Comparison of ENCODE assay signal across 17 cellular contexts in genomic region chr13:68428292-68428691, GRCh38.
DNase-seq lines count a peak whose midpoint lies in the region; FAIRE-seq and TF ChIP-seq lines count a peak whose summit lies in the region.
"Had no signal": no experiment of that assay in that cellular context is flagged by ENCODE, and none has a peak within 500 bp of the region (broad histone marks: within the 10 kb centered on the region; RNA-seq: fewer than 3 reads in every experiment).

No MANE protein-coding gene starts in this region.

- no peak overlapping the region for H3K4ac ChIP-seq in neuronal stem cell (ENCODE audit: low read length)

- H3K4me3 Mint-ChIP-seq in activated CD4-positive, alpha-beta T cell treated with anti-CD3 and anti-CD28 coated beads, Interleukin-2, amount 10 ng/mL, durations not matched to agents 24 days and 14 days = no peak overlapping the region
- H3K4me3 Mint-ChIP-seq: GM23338 had no signal

- H3K9ac ChIP-seq in Karpas-422 (ENCODE audit: low read length) = no peak overlapping the region
- H3K9ac ChIP-seq in neuronal stem cell (ENCODE audit: low read depth, low read length, poor library complexity) = no peak overlapping the region

- DNase-seq in H54 (ENCODE audit: insufficient read length, low spot score) (peak; percentile 1), Karpas-422 (no peak), bronchial epithelial cell (ENCODE audit: low read depth) (peak; percentile 1), neuronal stem cell (ENCODE audit: low spot score) (no peak), GM13977 (ENCODE audit: low spot score) (no peak), left ventricle myocardium inferior (no peak), Ammon's horn (ENCODE audit: low spot score) (no peak)
- DNase-seq in activated CD4-positive, alpha-beta T cell treated with anti-CD3 and anti-CD28 coated beads, Interleukin-2, amount 10 ng/mL, durations not matched to agents 24 days and 14 days = no peak
- DNase-seq: DMS 273 treated with DMSO at 0.1 percent for 48 hours, GF-D8, NCI-H1436 treated with DMSO at 0.1 percent for 48 hours, NCI-H2029 treated with DMSO at 0.1 percent for 48 hours, NCI-H510A, NCI-H774 had no signal

- peaks cover 8% of the 10 kb centered on the region; the same call in 1 of the 2 replicates for H3K9me3 ChIP-seq in Karpas-422 (ENCODE audit: low read length)
- no peaks in the 10 kb centered on the region for H3K9me3 ChIP-seq in neuronal stem cell (replicated peaks in 1 of 2; ENCODE audit: control insufficient read depth in 2 of 2, insufficient read depth in 1 of 2, low read depth in 1 of 2, low read length in 2 of 2)
- no peaks in the 10 kb centered on the region for H3K9me3 ChIP-seq in left ventricle myocardium inferior (replicated peaks)

- H4K20me1 ChIP-seq in Karpas-422 (ENCODE audit: insufficient read depth, low read depth, low read length) = no peaks in the 10 kb centered on the region

- no peak overlapping the region for H2BK15ac ChIP-seq in neuronal stem cell (ENCODE audit: low read length)

- no peaks in the 10 kb centered on the region for H3K9me2 ChIP-seq in Karpas-422 (replicated peaks; ENCODE audit: insufficient read depth, low read length)

- H3K4me3 ChIP-seq in Karpas-422 (ENCODE audit: low read length) (no peak overlapping the region), bronchial epithelial cell (ENCODE audit: low read depth, low read length) (no peak overlapping the region), neuronal stem cell (ENCODE audit: low read length in 2 of 2) (no peak overlapping the region), left ventricle myocardium inferior (no peak overlapping the region)
- H3K4me3 ChIP-seq: GM23338 had no signal

- in situ Hi-C loops in GM13977 (cut with MboI; ENCODE audit: low pct_unique_long_range_greater_than_20kb, low sequenced_read_pairs, unreplicated experiment) = no loop called here

- TF ChIP-seq POLR2A in H54 (IDR thresholded peaks at IDR 0.05; ENCODE audit: low read depth, low read length) = no peak

- H2AK5ac ChIP-seq in neuronal stem cell (ENCODE audit: low read depth, low read length) = no peak overlapping the region

- FAIRE-seq in H54 (lab: Jason Lieb, UNC) (no peak), bronchial epithelial cell (lab: Jason Lieb, UNC) (no peak)
- FAIRE-seq: GM12892 had no signal

- no peaks in the 10 kb centered on the region for H3K79me2 ChIP-seq in Karpas-422 (ENCODE audit: low read length)

- no peak overlapping the region for H2BK5ac ChIP-seq in neuronal stem cell (ENCODE audit: low read length)

- no peak overlapping the region for H2BK12ac ChIP-seq in neuronal stem cell (ENCODE audit: low read length)

- no peak overlapping the region for H4K8ac ChIP-seq in neuronal stem cell (ENCODE audit: low read depth, low read length)

- no peaks in the 10 kb centered on the region for H3K36me3 ChIP-seq in Karpas-422 (ENCODE audit: insufficient read depth, low read length)
- H3K36me3 ChIP-seq in bronchial epithelial cell (ENCODE audit: control insufficient read depth, insufficient read depth, low read length) = no peaks in the 10 kb centered on the region
- H3K36me3 ChIP-seq in neuronal stem cell (replicated peaks in 1 of 2; ENCODE audit: control insufficient read depth in 2 of 2, insufficient read depth in 2 of 2, low read length in 2 of 2) = no peaks in the 10 kb centered on the region
- no peaks in the 10 kb centered on the region for H3K36me3 ChIP-seq in left ventricle myocardium inferior

- H3K27me3 Mint-ChIP-seq in activated CD4-positive, alpha-beta T cell treated with anti-CD3 and anti-CD28 coated beads, Interleukin-2, amount 10 ng/mL, durations not matched to agents 24 days and 14 days = no peaks in the 10 kb centered on the region

- no peak overlapping the region for H3K23ac ChIP-seq in neuronal stem cell (ENCODE audit: low read depth, low read length, poor library complexity)

- no peak overlapping the region for H3K14ac ChIP-seq in neuronal stem cell (ENCODE audit: low read length)

- H2AFZ ChIP-seq in Karpas-422 (ENCODE audit: low read length) = peak overlapping the region; percentile 38; the same call in 1 of the 2 replicates
- H2AFZ ChIP-seq in neuronal stem cell (ENCODE audit: low read length) = peak overlapping the region; percentile 5
- H2AFZ ChIP-seq: GM23338 had no signal

- no peaks in the 10 kb centered on the region for H3K36me3 Mint-ChIP-seq in activated CD4-positive, alpha-beta T cell treated with anti-CD3 and anti-CD28 coated beads, Interleukin-2, amount 10 ng/mL, durations not matched to agents 24 days and 14 days (ENCODE audit: low read depth)

- H3K4me2 ChIP-seq in Karpas-422 (ENCODE audit: low read depth, low read length, poor library complexity, severe bottlenecking) (no peak overlapping the region), neuronal stem cell (ENCODE audit: insufficient read depth, low read length, poor library complexity, severe bottlenecking) (no peak overlapping the region)
- H3K4me2 ChIP-seq: GM23338 had no signal

- no peaks in the 10 kb centered on the region for H3K79me1 ChIP-seq in neuronal stem cell (ENCODE audit: low read depth, low read length)

- H3K4me1 ChIP-seq in Karpas-422 (ENCODE audit: low read length) = no peaks in the 10 kb centered on the region
- no peaks in the 10 kb centered on the region for H3K4me1 ChIP-seq in neuronal stem cell (ENCODE audit: control insufficient read depth in 2 of 2, insufficient read depth in 1 of 2, low read depth in 1 of 2, low read length in 2 of 2)
- H3K4me1 ChIP-seq in left ventricle myocardium inferior = no peaks in the 10 kb centered on the region

- no CpG with 5 or more reads among the region's 4 CpGs for WGBS in neuronal stem cell (ENCODE audit: extremely low coverage in 2 of 2, insufficient read length in 2 of 2, insufficient replicate concordance in 1 of 2), 2 donors

- H3K9me3 Mint-ChIP-seq in activated CD4-positive, alpha-beta T cell treated with anti-CD3 and anti-CD28 coated beads, Interleukin-2, amount 10 ng/mL, durations not matched to agents 24 days and 14 days = peaks cover 7% of the 10 kb centered on the region
- H3K9me3 Mint-ChIP-seq: GM23338 had no signal

- H4K91ac ChIP-seq in neuronal stem cell (ENCODE audit: low read depth, low read length, poor library complexity) = no peak overlapping the region

- TF ChIP-seq CTCF in bronchial epithelial cell (IDR thresholded peaks at IDR 0.05; ENCODE audit: insufficient read depth, low read length, severe bottlenecking) = no peak
- no peak for TF ChIP-seq CTCF in GM13977 (IDR thresholded peaks at IDR 0.05; ENCODE audit: extremely low read depth, insufficient read depth, missing control alignments)
- no peak for TF ChIP-seq CTCF in left ventricle myocardium inferior (IDR thresholded peaks at IDR 0.05; ENCODE audit: borderline replicate concordance)

- H3K27me3 ChIP-seq in Karpas-422 (ENCODE audit: low read length) (no peaks in the 10 kb centered on the region), bronchial epithelial cell (ENCODE audit: control insufficient read depth, insufficient read depth, low read length) (no peaks in the 10 kb centered on the region), neuronal stem cell (ENCODE audit: control insufficient read depth in 3 of 3, insufficient read depth in 3 of 3, low read depth in 1 of 3, low read length in 3 of 3) (no peaks in the 10 kb centered on the region), left ventricle myocardium inferior (ENCODE audit: low read depth) (no peaks in the 10 kb centered on the region)

- H2BK120ac ChIP-seq in neuronal stem cell (ENCODE audit: low read depth, low read length) = no peak overlapping the region

- H3K27ac Mint-ChIP-seq in activated CD4-positive, alpha-beta T cell treated with anti-CD3 and anti-CD28 coated beads, Interleukin-2, amount 10 ng/mL, durations not matched to agents 24 days and 14 days = no peak overlapping the region
- H3K27ac Mint-ChIP-seq: GM23338 had no signal

- H3K27ac ChIP-seq in Karpas-422 (ENCODE audit: low read length) (no peak overlapping the region), neuronal stem cell (replicated peaks; ENCODE audit: low read length) (no peak overlapping the region), left ventricle myocardium inferior (replicated peaks) (no peak overlapping the region)
- H3K27ac ChIP-seq: C4-2B had no signal

- H3K18ac ChIP-seq in neuronal stem cell (ENCODE audit: low read length) = no peak overlapping the region

- intact Hi-C loops in left ventricle myocardium inferior (cut with micrococcal nuclease) = no loop called here
- intact Hi-C loops in activated CD4-positive, alpha-beta T cell treated with anti-CD3 and anti-CD28 coated beads, Interleukin-2, amount 10 ng/mL, durations not matched to agents 24 days and 14 days (cut with micrococcal nuclease) = no loop called here

- no peaks in the 10 kb centered on the region for H3K4me1 Mint-ChIP-seq in activated CD4-positive, alpha-beta T cell treated with anti-CD3 and anti-CD28 coated beads, Interleukin-2, amount 10 ng/mL, durations not matched to agents 24 days and 14 days
- H3K4me1 Mint-ChIP-seq: GM23338 had no signal

Comparison
In these comparisons a context has a peak if more than half of its experiments do, and no peak if none do; other contexts are left out.
1. DNase-seq: peak in H54 (single experiment) and bronchial epithelial cell (single experiment); none in Karpas-422 (single experiment), neuronal stem cell (single experiment), GM13977 (single experiment), left ventricle myocardium inferior (single experiment), activated CD4-positive, alpha-beta T cell treated with anti-CD3 and anti-CD28 coated beads, Interleukin-2, amount 10 ng/mL, durations not matched to agents 24 days and 14 days (single experiment) and Ammon's horn (single experiment).